1 cellular context compared by ENCODE assay signal in the genomic region with DNA sequence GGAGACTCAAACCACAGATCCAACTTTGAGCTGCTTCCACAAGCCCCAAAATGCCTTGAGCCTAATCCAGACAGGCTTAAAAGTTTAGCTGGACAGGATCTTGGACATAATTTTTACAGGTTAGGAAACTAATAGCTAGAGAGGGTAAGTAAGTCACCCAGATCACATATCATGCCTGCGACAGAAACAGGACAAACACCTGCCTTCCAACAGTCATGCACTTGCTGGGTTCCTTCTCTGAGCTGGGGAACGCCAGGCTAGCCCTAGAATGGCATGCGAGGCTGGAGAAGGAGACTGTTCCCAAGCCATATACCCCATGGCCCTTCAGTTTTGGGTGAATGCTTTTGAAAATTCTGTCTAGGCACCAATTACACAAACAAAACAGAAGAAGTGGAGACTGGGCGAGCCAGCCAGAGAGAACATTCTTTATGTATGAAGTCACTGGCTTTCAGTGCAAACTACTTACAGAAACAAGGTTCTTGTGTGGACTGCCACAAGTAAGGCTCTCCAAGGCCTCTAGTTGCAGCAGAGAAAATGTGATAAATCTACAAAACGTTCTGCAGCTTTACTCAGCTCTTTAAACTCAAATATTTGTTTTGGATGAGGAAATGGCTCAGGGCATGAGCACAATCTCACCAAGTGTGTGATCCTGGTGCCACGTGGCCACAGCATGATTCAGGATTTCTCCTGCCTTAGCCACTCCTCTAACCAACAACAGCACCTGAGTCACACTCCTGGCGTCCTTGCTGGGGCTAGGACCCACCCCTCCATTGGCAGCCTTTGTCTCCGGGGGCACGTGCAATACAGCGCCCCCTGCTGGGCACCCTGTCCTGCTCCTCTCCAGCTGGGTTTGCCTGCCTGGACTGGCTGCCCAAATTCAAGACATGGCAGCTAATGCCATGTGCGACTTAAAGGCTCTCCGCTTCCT.
TF ChIP-seq lines count a peak whose summit lies in the region.

No MANE protein-coding gene starts in this region.

TF ChIP-seq in GM12878, 131 proteins besides CTCF, POLR2A, EP300 and RAD21 (continued from another document):
- no peak for TF ChIP-seq ZBTB40 (IDR thresholded peaks at IDR 0.05; ENCODE audit: borderline replicate concordance)
- no peak for TF ChIP-seq ETV6 (conservative IDR thresholded peaks at IDR 0.05 in 1 of 2, IDR thresholded peaks at IDR 0.05 in 1 of 2; ENCODE audit: borderline replicate concordance in 1 of 2, low read depth in 1 of 2)
- 0 out of 2 replicates have a peak, but pooled peaks have one; percentile 16 for TF ChIP-seq TCF12 (IDR thresholded peaks at IDR 0.05; ENCODE audit: low read depth, low read length)
- no peak for TF ChIP-seq STAT1 (conservative IDR thresholded peaks at IDR 0.05)
- TF ChIP-seq SMC3 (IDR thresholded peaks at IDR 0.05; ENCODE audit: borderline replicate concordance, low read length): peak; percentile 54
- no peak for TF ChIP-seq MTA2 (IDR thresholded peaks at IDR 0.05; ENCODE audit: low read depth)
- TF ChIP-seq CBX5 (IDR thresholded peaks at IDR 0.05; ENCODE audit: low read depth): 0 out of 2 replicates have a peak, but pooled peaks have one; percentile 28
- TF ChIP-seq TCF7 (IDR thresholded peaks at IDR 0.05; ENCODE audit: borderline replicate concordance): no peak
- no peak for TF ChIP-seq NR2F1 (conservative IDR thresholded peaks at IDR 0.05)
- peak; percentile 34 for TF ChIP-seq USF1 (IDR thresholded peaks at IDR 0.05; ENCODE audit: borderline replicate concordance, extremely low read length, insufficient read depth, low read depth, low read length)
- TF ChIP-seq POLR2AphosphoS5 (IDR thresholded peaks at IDR 0.05; ENCODE audit: low read length): no peak
